Comparison of ENCODE assay signal across 10 cellular contexts in genomic region chr1:24022611-24023359, GRCh38. TPM values are rescaled to one million over a fixed set of nuclear protein-coding genes. Genes with fewer than 3 reads are reported as not detected.
DNase-seq lines count a peak whose midpoint lies in the region; ATAC-seq and TF ChIP-seq lines count a peak whose summit lies in the region.
"Had no signal": no experiment of that assay in that cellular context is flagged by ENCODE, and none has a peak within 500 bp of the region (broad histone marks: within the 10 kb centered on the region; RNA-seq: fewer than 3 reads in every experiment).

No MANE protein-coding gene starts in this region.

- no peak overlapping the region for H2BK5ac ChIP-seq in mesenchymal stem cell (ENCODE audit: low read depth, low read length, poor library complexity, severe bottlenecking)

- H3K14ac ChIP-seq in mesenchymal stem cell (ENCODE audit: low read length in 2 of 2) = no peak overlapping the region

- H2BK12ac ChIP-seq in mesenchymal stem cell (ENCODE audit: low read length in 2 of 2) = peak overlapping the region in 1 of 2 experiments; percentile 86

- no peaks in the 10 kb centered on the region for H3K9me3 ChIP-seq in left ventricle myocardium inferior (replicated peaks)
- no peaks in the 10 kb centered on the region for H3K9me3 ChIP-seq in right cardiac atrium (ENCODE audit: control insufficient read depth, low read length)
- H3K9me3 ChIP-seq in mesenchymal stem cell (ENCODE audit: control insufficient read depth, low read length) = no peaks in the 10 kb centered on the region
- no peaks in the 10 kb centered on the region for H3K9me3 ChIP-seq in vagina

- peak overlapping the region; percentile 33 to 37 for H3K4ac ChIP-seq in mesenchymal stem cell (ENCODE audit: low read depth in 1 of 2, low read length in 2 of 2)

- intact Hi-C loops in left ventricle myocardium inferior (cut with micrococcal nuclease) (loop anchor here (5.0 kb wide), 1 partner anchor 45 kb away; no protein-coding TSS in a partner anchor), right cardiac atrium (cut with DNase I) (loop anchor here in 2 of 4 donors (10.0 kb wide), 2 partner anchors 48 to 68 kb away; partner anchors contain the start of gene PNRC2 (in 1 of the 2)), MCF 10A (cut with micrococcal nuclease) (no loop called here), vagina (cut with DNase I) (no loop called here)

- no peak overlapping the region for H2AFZ ChIP-seq in mesenchymal stem cell (ENCODE audit: low read depth, low read length)

- H3K27me3 Mint-ChIP-seq in MCF 10A (ENCODE audit: insufficient read depth, unreplicated experiment) = no peaks in the 10 kb centered on the region
- H3K27me3 Mint-ChIP-seq: B cell had no signal

- H3K18ac ChIP-seq in mesenchymal stem cell (ENCODE audit: low read depth in 1 of 2, low read length in 2 of 2) = peak overlapping the region; percentile 22 to 52

- peak overlapping the region; percentile 73 for H3K9ac ChIP-seq in mesenchymal stem cell (ENCODE audit: low read length)

- H3K36me3 ChIP-seq in left ventricle myocardium inferior (no peaks in the 10 kb centered on the region), mesenchymal stem cell (ENCODE audit: control insufficient read depth in 1 of 2, insufficient read depth in 2 of 2, low read depth in 1 of 2, low read length in 2 of 2) (no peaks in the 10 kb centered on the region), vagina (no peaks in the 10 kb centered on the region)

- H3K27ac ChIP-seq in left ventricle myocardium inferior (replicated peaks) (peak overlapping the region; percentile 94), right cardiac atrium (ENCODE audit: low read length) (no peak overlapping the region), mesenchymal stem cell (ENCODE audit: low read length, poor library complexity, severe bottlenecking) (peak overlapping the region; percentile 78), vagina (peak overlapping the region; percentile 7)

- TF ChIP-seq CTCF in left ventricle myocardium inferior (IDR thresholded peaks at IDR 0.05; ENCODE audit: borderline replicate concordance) (no peak), MCF 10A (IDR thresholded peaks at IDR 0.05; ENCODE audit: unreplicated experiment) (no peak), vagina (IDR thresholded peaks at IDR 0.05) (no peak)

- no peak overlapping the region for H4K8ac ChIP-seq in mesenchymal stem cell (ENCODE audit: low read length)

- H3K23ac ChIP-seq in mesenchymal stem cell (ENCODE audit: low read length in 2 of 2) = no peak overlapping the region

- peak overlapping the region; percentile 44 for H3K4me2 ChIP-seq in mesenchymal stem cell (ENCODE audit: low read length, poor library complexity, severe bottlenecking)

- H3K27ac Mint-ChIP-seq in MCF 10A (ENCODE audit: low read depth, unreplicated experiment) = peak overlapping the region; percentile 65
- H3K27ac Mint-ChIP-seq: activated B cell treated with CpG ODN at 0.5 μM for 24 hours, B cell had no signal

- DNase-seq in left ventricle myocardium inferior (no peak), right cardiac atrium (no peak), MCF 10A (ENCODE audit: unreplicated experiment) (peak; percentile 71), mesenchymal stem cell (peak; percentile 82), vagina (ENCODE audit: extremely low spot score in 2 of 2) (no peak), DMS 273 treated with DMSO at 0.1 percent for 48 hours (lab: John Stamatoyannopoulos, UW) (no peak), NCI-H526 treated with DMSO at 0.1 percent for 48 hours (lab: John Stamatoyannopoulos, UW) (no peak)
- DNase-seq: activated B cell treated with CpG ODN at 0.5 μM for 24 hours had no signal

- H3K4me3 Mint-ChIP-seq in MCF 10A (ENCODE audit: unreplicated experiment) = peak overlapping the region; percentile 15
- H3K4me3 Mint-ChIP-seq: activated B cell treated with CpG ODN at 0.5 μM for 24 hours, B cell had no signal

- no peak overlapping the region for H2AK5ac ChIP-seq in mesenchymal stem cell (ENCODE audit: low read length, severe bottlenecking)

- peaks cover 53% of the 10 kb centered on the region for H3K4me1 ChIP-seq in left ventricle myocardium inferior
- H3K4me1 ChIP-seq in right cardiac atrium (ENCODE audit: control insufficient read depth, insufficient read depth, low read length) = peaks cover 10% of the 10 kb centered on the region
- H3K4me1 ChIP-seq in mesenchymal stem cell (ENCODE audit: control insufficient read depth, insufficient read depth, low read depth, low read length) = peaks cover 27% of the 10 kb centered on the region
- H3K4me1 ChIP-seq in vagina = peaks cover 27% of the 10 kb centered on the region

- H2BK120ac ChIP-seq in mesenchymal stem cell (ENCODE audit: low read depth, low read length) = no peak overlapping the region

- POLR2A ChIA-PET in MCF 10A (lab: Yijun Ruan, JAX) = interaction anchor here (0.7 to 6.0 kb wide), 7 partner anchors 25 to 245 kb away, joined by 3 to 79 read pairs (median 4); partner anchors contain the start of genes PITHD1, PNRC2 and SRSF10

- H2BK15ac ChIP-seq in mesenchymal stem cell (ENCODE audit: low read depth, poor library complexity, severe bottlenecking) = no peak overlapping the region

- H4K91ac ChIP-seq in mesenchymal stem cell (ENCODE audit: low read length) = no peak overlapping the region

- H3K4me1 Mint-ChIP-seq in MCF 10A (ENCODE audit: insufficient read depth, unreplicated experiment) = peaks cover 24% of the 10 kb centered on the region

- no peak for TF ChIP-seq POLR2A in vagina (IDR thresholded peaks at IDR 0.05)

- CTCF ChIA-PET in MCF 10A (lab: Yijun Ruan, JAX) = interaction anchor here (0.6 to 0.7 kb wide), 2 partner anchors 11 to 65 kb away, joined by 3 read pairs; no protein-coding TSS in a partner anchor

- peaks cover 6% of the 10 kb centered on the region for H3K36me3 Mint-ChIP-seq in MCF 10A (ENCODE audit: insufficient read depth, unreplicated experiment)

- ATAC-seq in right cardiac atrium = no peak
- ATAC-seq in GM21723 (IDR thresholded peaks at IDR 0.05; ENCODE audit: unreplicated experiment) = no peak

- no TSS peak for BruUV-seq in MCF 10A (replicated peaks; lab: Mats Ljungman, UMichigan)

- WGBS in right cardiac atrium = 95% methylated on average over 3 of the region's 3 CpGs
- WGBS in mesenchymal stem cell = 73% methylated on average over 3 of the region's 3 CpGs

- H3K27me3 ChIP-seq in left ventricle myocardium inferior (ENCODE audit: low read depth) = no peaks in the 10 kb centered on the region
- H3K27me3 ChIP-seq in right cardiac atrium (ENCODE audit: control insufficient read depth, insufficient read depth) = no peaks in the 10 kb centered on the region
- no peaks in the 10 kb centered on the region for H3K27me3 ChIP-seq in mesenchymal stem cell (ENCODE audit: control insufficient read depth in 1 of 2, insufficient read depth in 1 of 2, low read length in 2 of 2)
- H3K27me3 ChIP-seq in vagina = no peaks in the 10 kb centered on the region

- no peak overlapping the region for H3K4me3 ChIP-seq in left ventricle myocardium inferior
- no peak overlapping the region for H3K4me3 ChIP-seq in right cardiac atrium (ENCODE audit: low read length)
- no peak overlapping the region for H3K4me3 ChIP-seq in mesenchymal stem cell (ENCODE audit: insufficient read depth in 1 of 2, low read depth in 1 of 2, low read length in 2 of 2)
- no peak overlapping the region for H3K4me3 ChIP-seq in vagina

- H3K9me3 Mint-ChIP-seq in MCF 10A (ENCODE audit: unreplicated experiment) = no peaks in the 10 kb centered on the region
- H3K9me3 Mint-ChIP-seq: activated B cell treated with CpG ODN at 0.5 μM for 24 hours had no signal

- peaks cover 1% of the 10 kb centered on the region for H3K79me1 ChIP-seq in mesenchymal stem cell (replicated peaks; ENCODE audit: low read length, poor library complexity, severe bottlenecking)

RNA-seq across cellular contexts. Expression of gene SRSF10, which starts 42.7 kb away (rescaled TPM):
- total RNA-seq in left ventricle myocardium inferior = 56.5 TPM
- 10 to 100 TPM; 49.8 to 59.0 (median 53.0) TPM for total RNA-seq in right cardiac atrium
- 39.8 TPM for polyA plus RNA-seq in right cardiac atrium
- 121 and 134 TPM in 2 replicates for total RNA-seq in MCF 10A (2022)
- 56.5 TPM for polyA plus RNA-seq in mesenchymal stem cell (2013, experiment 1 of 2)
- polyA plus RNA-seq in mesenchymal stem cell (2013, experiment 2 of 2) = 54.6 TPM
- total RNA-seq in vagina = 72.4 TPM

Comparison
In these comparisons a context has a peak if more than half of its experiments do, and no peak if none do; other contexts are left out.
1. DNase-seq: peak in MCF 10A (single experiment) and mesenchymal stem cell (single experiment); none in left ventricle myocardium inferior (single experiment), right cardiac atrium (0 of 3), vagina (0 of 2), DMS 273 treated with DMSO at 0.1 percent for 48 hours (single experiment) and NCI-H526 treated with DMSO at 0.1 percent for 48 hours (single experiment).